14 cellular contexts compared by ENCODE assay signal in the genomic region with DNA sequence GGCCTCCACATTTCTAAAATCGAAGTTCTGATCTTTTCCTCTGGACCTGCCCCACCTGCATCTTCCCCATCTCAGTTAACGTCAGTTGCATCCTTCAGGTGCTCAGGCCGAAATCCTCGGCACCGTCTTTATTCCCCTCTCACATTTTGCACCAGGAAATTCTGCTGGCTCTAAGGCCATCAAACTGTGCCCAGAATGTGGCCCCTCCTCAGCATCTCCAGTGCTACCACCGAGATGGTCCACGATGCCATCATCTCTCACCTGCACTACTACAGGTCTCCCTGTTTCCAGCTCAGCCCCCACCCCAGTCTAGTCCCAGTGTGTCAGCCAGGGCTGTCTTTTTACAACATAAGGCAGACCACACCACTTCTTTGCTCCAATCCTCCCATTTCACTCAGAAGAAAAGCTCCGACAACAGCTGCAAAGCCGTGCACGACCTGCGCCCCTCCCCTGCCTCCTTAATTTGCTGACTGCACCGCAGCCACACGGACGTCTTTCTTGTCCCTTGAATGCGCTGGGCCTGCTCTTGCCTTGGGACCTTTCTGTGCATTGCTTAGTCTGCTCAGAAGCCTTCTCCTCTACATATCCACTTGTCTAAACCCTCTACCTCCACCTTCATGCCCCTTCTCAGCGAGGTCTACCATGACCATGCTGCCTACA.
"Had no signal": no experiment of that assay in that cellular context is flagged by ENCODE, and none has a peak within 500 bp of the region (broad histone marks: within the 10 kb centered on the region; RNA-seq: fewer than 3 reads in every experiment).

No MANE protein-coding gene starts in this region.

- H3K4me3 ChIP-seq: left ventricle myocardium inferior, ovary, right atrium auricular region, smooth muscle cell had no signal

- H3K36me3 ChIP-seq: ovary had no signal

- ATAC-seq: esophagus mucosa; left cardiac atrium; naive thymus-derived CD4-positive, alpha-beta T cell had no signal

- H3K4me1 ChIP-seq: right atrium auricular region had no signal

- H3K4me1 Mint-ChIP-seq: naive thymus-derived CD4-positive, alpha-beta T cell had no signal

- DNase-seq: effector memory CD4-positive, alpha-beta T cell; left cardiac atrium; left ventricle myocardium inferior; naive thymus-derived CD4-positive, alpha-beta T cell; nucleus accumbens; ovary; stimulated activated CD4-positive, alpha-beta T cell treated with anti-CD3 and anti-CD28 coated beads, Interleukin-2, amount 100 ng/mL, for 48 hours; stimulated activated naive CD4-positive, alpha-beta T cell treated with Interleukin-2 at 50 U/mL for 16 hours had no signal

- H3K4me3 Mint-ChIP-seq: naive thymus-derived CD4-positive, alpha-beta T cell had no signal

- H3K27me3 Mint-ChIP-seq: naive thymus-derived CD4-positive, alpha-beta T cell had no signal

- H3K27me3 ChIP-seq: ovary, right atrium auricular region had no signal

- FAIRE-seq: endometrium, frontal cortex, keratinocyte had no signal

- H3K27ac ChIP-seq: left ventricle myocardium inferior, ovary, right atrium auricular region had no signal

- H3K9me3 ChIP-seq: left ventricle myocardium inferior, ovary, right atrium auricular region had no signal
